11 cellular contexts compared by ENCODE assay signal in the genomic region with DNA sequence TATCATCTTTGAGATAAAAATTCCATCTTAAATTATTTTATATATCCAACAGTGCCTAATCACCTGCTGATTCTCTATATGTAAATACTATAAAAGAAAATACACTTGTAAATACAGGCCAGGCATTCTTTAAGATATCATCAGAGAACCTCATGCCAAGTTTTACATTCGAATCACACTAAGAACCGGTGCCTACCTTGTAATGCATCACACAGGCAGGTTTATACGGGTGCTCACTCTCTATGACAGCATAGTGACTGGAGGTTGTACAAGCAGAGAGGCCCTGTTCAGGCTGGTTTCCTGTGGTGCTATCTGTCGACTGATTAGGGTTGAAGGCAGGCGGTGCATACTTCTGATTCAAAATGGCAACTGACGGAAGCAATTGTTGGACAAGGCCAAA.
"Had no signal": no experiment of that assay in that cellular context is flagged by ENCODE, and none has a peak within 500 bp of the region (broad histone marks: within the 10 kb centered on the region; RNA-seq: fewer than 3 reads in every experiment).

No MANE protein-coding gene starts in this region.

- H3K27ac ChIP-seq: heart left ventricle, pancreas had no signal

- ATAC-seq: heart left ventricle, left lobe of liver, pancreas, right cardiac atrium had no signal

- DNase-seq: dermis blood vessel endothelial cell; heart left ventricle; hypothalamus; kidney glomerular epithelial cell; occipital lobe; pancreas; right cardiac atrium; stimulated activated CD4-positive, alpha-beta T cell treated with anti-CD3 and anti-CD28 coated beads, Interleukin-2, amount 100 ng/mL, for 48 hours; stimulated activated naive CD4-positive, alpha-beta T cell treated with Interleukin-2 at 50 U/mL for 16 hours had no signal

- H3K9me3 ChIP-seq: heart left ventricle, pancreas had no signal

- H3K4me3 ChIP-seq: heart left ventricle, pancreas, smooth muscle cell had no signal

- H3K4me1 ChIP-seq: heart left ventricle, pancreas had no signal
